30 cellular contexts compared by ENCODE assay signal in genomic region chr6:147088861-147089260, GRCh38.
"Had no signal": no experiment of that assay in that cellular context is flagged by ENCODE, and none has a peak within 500 bp of the region (broad histone marks: within the 10 kb centered on the region; RNA-seq: fewer than 3 reads in every experiment).

No MANE protein-coding gene starts in this region.

- H3K9ac ChIP-seq: neural progenitor cell, parathyroid adenoma had no signal

- H3K9me3 Mint-ChIP-seq: neural progenitor cell had no signal

- H3K27me3 ChIP-seq: neural progenitor cell, ovary, right lobe of liver, sigmoid colon, suprapubic skin, testis, tibial artery, transverse colon, upper lobe of right lung, uterus had no signal

- H3K27ac ChIP-seq: neural progenitor cell, ovary, parathyroid adenoma, psoas muscle, right lobe of liver, sigmoid colon, suprapubic skin, testis, tibial artery, transverse colon, upper lobe of right lung, uterus had no signal

- H3K4me2 ChIP-seq: neural progenitor cell had no signal

- ATAC-seq: naive thymus-derived CD8-positive, alpha-beta T cell; natural killer cell treated with Interleukin-12 subunit alpha and Interleukin-12 subunit beta and Interleukin-15 and Interleukin-18, amount 100 ng/mL, for 72 hours; psoas muscle; right cardiac atrium; right lobe of liver; stimulated activated memory B cell treated with anti-CD40 and anti-IgM and Interleukin-4, amounts not matched to agents 10 μg/mL and 1 μg/mL and 100 μg/mL, for 72 hours; stimulated activated naive CD8-positive, alpha-beta T cell treated with anti-CD3 and anti-CD28 coated beads, Interleukin-15, amount 100 ng/mL, for 72 hours; stimulated activated naive CD8-positive, alpha-beta T cell treated with anti-CD3 and anti-CD28 coated beads, Interleukin-15, Interleukin-2, amounts not matched to agents 100 U/mL and 50 U/mL, for 24 hours; upper lobe of right lung had no signal

- H3K9me3 ChIP-seq: ovary, psoas muscle, right lobe of liver, sigmoid colon, testis, upper lobe of right lung, uterus had no signal

- H3K36me3 ChIP-seq: neural progenitor cell, ovary, right lobe of liver, sigmoid colon, suprapubic skin, tibial artery, transverse colon, upper lobe of right lung, uterus had no signal

- H3K4me1 Mint-ChIP-seq: neural progenitor cell; stimulated activated memory B cell treated with anti-CD40 and anti-IgM and Interleukin-4, amounts not matched to agents 10 μg/mL and 1 μg/mL and 100 μg/mL, for 72 hours; stimulated activated naive CD8-positive, alpha-beta T cell treated with anti-CD3 and anti-CD28 coated beads, Interleukin-15, amount 100 ng/mL, for 72 hours had no signal

- H2AFZ ChIP-seq: neural progenitor cell, parathyroid adenoma had no signal

- H3K4me1 ChIP-seq: neural progenitor cell, psoas muscle, right lobe of liver, sigmoid colon, suprapubic skin, testis, transverse colon, upper lobe of right lung, uterus had no signal

- H3K27me3 Mint-ChIP-seq: naive thymus-derived CD8-positive, alpha-beta T cell; progenitor cell of endocrine pancreas; stimulated activated memory B cell treated with anti-CD40 and anti-IgM and Interleukin-4, amounts not matched to agents 10 μg/mL and 1 μg/mL and 100 μg/mL, for 72 hours; stimulated activated naive CD8-positive, alpha-beta T cell treated with anti-CD3 and anti-CD28 coated beads, Interleukin-15, amount 100 ng/mL, for 72 hours; type B pancreatic cell had no signal

- DNase-seq: naive thymus-derived CD8-positive, alpha-beta T cell; occipital lobe; ovary; posterior cingulate gyrus; psoas muscle; right cardiac atrium; right lobe of liver; sigmoid colon; small intestine; stimulated activated CD4-positive, alpha-beta T cell treated with anti-CD3 and anti-CD28 coated beads, Interleukin-15, amount 100 ng/mL, for 24 hours; stimulated activated CD4-positive, alpha-beta T cell treated with anti-CD3 and anti-CD28 coated beads, Interleukin-2, amount 100 ng/mL, for 24 hours; stimulated activated CD4-positive, alpha-beta T cell treated with anti-CD3 and anti-CD28 coated beads, Interleukin-4, amount 100 ng/mL, for 1 hour; stimulated activated CD4-positive, alpha-beta T cell treated with anti-CD3 and anti-CD28 coated beads, Interleukin-4, amount 100 ng/mL, for 4 hours; stimulated activated CD8-positive, alpha-beta memory T cell treated with anti-CD3 and anti-CD28 coated beads, Interleukin-4, amount 100 ng/mL, for 48 hours; stimulated activated naive CD4-positive, alpha-beta T cell; stimulated activated naive CD8-positive, alpha-beta T cell treated with anti-CD3 and anti-CD28 coated beads, Interleukin-15, amount 100 ng/mL, for 72 hours; stimulated activated naive CD8-positive, alpha-beta T cell treated with anti-CD3 and anti-CD28 coated beads, Interleukin-15, Interleukin-2, amounts not matched to agents 100 U/mL and 50 U/mL, for 24 hours; substantia nigra; testis; tibial artery; transverse colon; upper lobe of right lung; uterus had no signal

- H3K4me3 Mint-ChIP-seq: naive thymus-derived CD8-positive, alpha-beta T cell; natural killer cell treated with Interleukin-12 subunit alpha and Interleukin-12 subunit beta and Interleukin-15 and Interleukin-18, amount 100 ng/mL, for 72 hours; neural progenitor cell; stimulated activated memory B cell treated with anti-CD40 and anti-IgM and Interleukin-4, amounts not matched to agents 10 μg/mL and 1 μg/mL and 100 μg/mL, for 72 hours; stimulated activated naive CD8-positive, alpha-beta T cell treated with anti-CD3 and anti-CD28 coated beads, Interleukin-15, amount 100 ng/mL, for 72 hours; type B pancreatic cell had no signal

- FAIRE-seq: small intestine had no signal

- H3K36me3 Mint-ChIP-seq: natural killer cell treated with Interleukin-12 subunit alpha and Interleukin-12 subunit beta and Interleukin-15 and Interleukin-18, amount 100 ng/mL, for 72 hours; neural progenitor cell; stimulated activated memory B cell treated with anti-CD40 and anti-IgM and Interleukin-4, amounts not matched to agents 10 μg/mL and 1 μg/mL and 100 μg/mL, for 72 hours; type B pancreatic cell had no signal

- H3K79me2 ChIP-seq: parathyroid adenoma had no signal

- H3K4me3 ChIP-seq: neural progenitor cell, ovary, psoas muscle, right lobe of liver, sigmoid colon, suprapubic skin, testis, tibial artery, transverse colon, upper lobe of right lung, uterus had no signal

- H3K27ac Mint-ChIP-seq: natural killer cell treated with Interleukin-12 subunit alpha and Interleukin-12 subunit beta and Interleukin-15 and Interleukin-18, amount 100 ng/mL, for 72 hours; neural progenitor cell; progenitor cell of endocrine pancreas; stimulated activated memory B cell treated with anti-CD40 and anti-IgM and Interleukin-4, amounts not matched to agents 10 μg/mL and 1 μg/mL and 100 μg/mL, for 72 hours; stimulated activated naive CD8-positive, alpha-beta T cell treated with anti-CD3 and anti-CD28 coated beads, Interleukin-15, amount 100 ng/mL, for 72 hours; type B pancreatic cell had no signal
